Comparison of ENCODE assay signal across 1 cellular context in the genomic region with DNA sequence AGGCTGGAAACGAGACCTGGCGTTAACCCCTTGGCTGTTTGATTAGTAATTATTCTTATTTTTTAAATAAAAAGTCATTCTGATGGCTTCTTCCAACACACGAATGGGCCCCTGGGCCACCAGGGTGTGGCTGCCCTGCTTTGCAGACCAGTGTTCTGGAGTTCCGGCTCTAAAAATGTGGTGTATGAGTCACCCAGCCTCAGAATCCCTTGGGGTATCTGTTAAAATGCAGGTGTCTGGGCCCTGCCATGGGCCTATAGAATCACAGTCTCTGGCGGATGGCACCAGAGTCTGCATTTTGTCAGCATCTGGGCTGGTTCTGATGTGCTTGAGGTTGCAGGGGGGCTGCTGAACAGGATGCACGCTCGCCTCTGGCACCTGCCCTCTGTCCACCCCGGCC.
TF ChIP-seq lines count a peak whose summit lies in the region.

No MANE protein-coding gene starts in this region.

TF ChIP-seq in K562, 482 proteins besides CTCF, POLR2A, EP300 and RAD21:
- TF ChIP-seq, protein P1, sequence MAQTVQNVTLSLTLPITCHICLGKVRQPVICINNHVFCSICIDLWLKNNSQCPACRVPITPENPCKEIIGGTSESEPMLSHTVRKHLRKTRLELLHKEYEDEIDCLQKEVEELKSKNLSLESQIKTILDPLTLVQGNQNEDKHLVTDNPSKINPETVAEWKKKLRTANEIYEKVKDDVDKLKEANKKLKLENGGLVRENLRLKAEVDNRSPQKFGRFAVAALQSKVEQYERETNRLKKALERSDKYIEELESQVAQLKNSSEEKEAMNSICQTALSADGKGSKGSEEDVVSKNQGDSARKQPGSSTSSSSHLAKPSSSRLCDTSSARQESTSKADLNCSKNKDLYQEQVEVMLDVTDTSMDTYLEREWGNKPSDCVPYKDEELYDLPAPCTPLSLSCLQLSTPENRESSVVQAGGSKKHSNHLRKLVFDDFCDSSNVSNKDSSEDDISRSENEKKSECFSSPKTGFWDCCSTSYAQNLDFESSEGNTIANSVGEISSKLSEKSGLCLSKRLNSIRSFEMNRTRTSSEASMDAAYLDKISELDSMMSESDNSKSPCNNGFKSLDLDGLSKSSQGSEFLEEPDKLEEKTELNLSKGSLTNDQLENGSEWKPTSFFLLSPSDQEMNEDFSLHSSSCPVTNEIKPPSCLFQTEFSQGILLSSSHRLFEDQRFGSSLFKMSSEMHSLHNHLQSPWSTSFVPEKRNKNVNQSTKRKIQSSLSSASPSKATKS (CRISPR knock-in tag; IDR thresholded peaks at IDR 0.05) = no peak
- TF ChIP-seq KDM2B (CRISPR knock-in tag; IDR thresholded peaks at IDR 0.05) = no peak
- TF ChIP-seq JUND (IDR thresholded peaks at IDR 0.05; ENCODE audit: borderline replicate concordance, low read depth, low read length) = peak; percentile 10; the same call in 1 of the 2 replicates
- no peak for TF ChIP-seq JUND (tag; IDR thresholded peaks at IDR 0.05; ENCODE audit: borderline replicate concordance, low read depth, low read length)
- TF ChIP-seq FOSL1 (tag; conservative IDR thresholded peaks at IDR 0.05) = 0 out of 2 replicates have a peak, but pooled peaks have one; percentile 25
- TF ChIP-seq ZBED1 (IDR thresholded peaks at IDR 0.05) = no peak
- no peak for TF ChIP-seq NR3C1 (CRISPR knock-in tag; IDR thresholded peaks at IDR 0.05)
- TF ChIP-seq PHB (CRISPR knock-in tag; IDR thresholded peaks at IDR 0.05) = no peak
